ENCODE assay signal across 2 cellular contexts in the genomic region with DNA sequence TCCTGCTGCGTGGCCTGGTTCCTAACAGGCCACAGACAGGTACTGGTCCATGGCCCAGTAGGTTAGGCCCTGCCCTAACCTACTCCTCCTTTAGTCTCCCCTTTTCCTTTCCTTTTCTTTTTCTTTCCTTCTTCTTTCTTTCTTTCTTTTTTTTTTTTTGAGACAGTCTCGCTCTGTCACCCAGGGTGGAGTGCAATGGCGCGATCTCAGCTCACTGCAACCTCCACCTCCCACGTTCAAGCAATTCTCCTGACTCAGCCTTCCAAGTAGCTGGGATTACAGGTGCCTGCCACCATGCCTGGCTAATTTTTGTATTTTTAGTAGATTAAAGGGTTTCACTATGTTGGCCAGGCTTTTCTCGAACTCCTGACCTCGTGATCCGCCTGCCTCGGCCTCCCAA.
TF ChIP-seq lines count a peak whose summit lies in the region.

No MANE protein-coding gene starts in this region.

TF ChIP-seq in HEK293, 187 proteins besides CTCF, POLR2A, EP300 and RAD21:
- TF ChIP-seq EGR2 (tag by site-specific recombination; IDR thresholded peaks at IDR 0.05; ENCODE audit: low read depth) (peak; percentile 39), PRDM10 (tag by site-specific recombination; IDR thresholded peaks at IDR 0.05) (0 out of 2 replicates have a peak, but pooled peaks have one; percentile 23), ZFHX2 (tag by site-specific recombination; conservative IDR thresholded peaks at IDR 0.05) (peak; percentile 33)

TF ChIP-seq in K562, 482 proteins besides CTCF, POLR2A, EP300 and RAD21:
- TF ChIP-seq CC2D1A (IDR thresholded peaks at IDR 0.05) (0 out of 2 replicates have a peak, but pooled peaks have one; percentile 22), ARNT (IDR thresholded peaks at IDR 0.05) (peak in 1 of 2 experiments; percentile 41; a peak in 1 of 4 replicates), C11orf30 (IDR thresholded peaks at IDR 0.05; ENCODE audit: low read depth) (peak; percentile 74; the same call in 1 of the 2 replicates), EGR1 (conservative IDR thresholded peaks at IDR 0.05) (peak; percentile 59; the same call in 1 of the 2 replicates), DPF2 (IDR thresholded peaks at IDR 0.05) (peak; percentile 66), SMARCE1 (IDR thresholded peaks at IDR 0.05) (0 out of 2 replicates have a peak, but pooled peaks have one; percentile 46), HDAC2 (IDR thresholded peaks at IDR 0.05) (0 out of 2 replicates have a peak, but pooled peaks have one; percentile 23), BCOR (IDR thresholded peaks at IDR 0.05) (0 out of 2 replicates have a peak, but pooled peaks have one; percentile 9), SRF (CRISPR knock-in tag; IDR thresholded peaks at IDR 0.05) (0 out of 4 replicates have a peak, but pooled peaks of 1 of the 2 experiments have one; percentile 15), ZNF316 (IDR thresholded peaks at IDR 0.05) (peak; percentile 88), LARP7 (IDR thresholded peaks at IDR 0.05) (0 out of 2 replicates have a peak, but pooled peaks have one; percentile 27), HLTF (IDR thresholded peaks at IDR 0.05) (0 out of 2 replicates have a peak, but pooled peaks have one; percentile 63), SMARCA5 (IDR thresholded peaks at IDR 0.05) (0 out of 2 replicates have a peak, but pooled peaks have one; percentile 30), MTA1 (IDR thresholded peaks at IDR 0.05; ENCODE audit: borderline replicate concordance) (peak; percentile 23; the same call in 1 of the 2 replicates), ARHGAP35 (IDR thresholded peaks at IDR 0.05; ENCODE audit: partially characterized antibody) (peak; percentile 11), SMARCA4 (IDR thresholded peaks at IDR 0.05) (peak; percentile 59), MIER1 (IDR thresholded peaks at IDR 0.05; ENCODE audit: low read depth) (0 out of 2 replicates have a peak, but pooled peaks have one; percentile 31), HDAC1 (IDR thresholded peaks at IDR 0.05) (0 out of 4 replicates have a peak, but pooled peaks of 1 of the 2 experiments have one; percentile 60)
- TF ChIP-seq, protein P1, sequence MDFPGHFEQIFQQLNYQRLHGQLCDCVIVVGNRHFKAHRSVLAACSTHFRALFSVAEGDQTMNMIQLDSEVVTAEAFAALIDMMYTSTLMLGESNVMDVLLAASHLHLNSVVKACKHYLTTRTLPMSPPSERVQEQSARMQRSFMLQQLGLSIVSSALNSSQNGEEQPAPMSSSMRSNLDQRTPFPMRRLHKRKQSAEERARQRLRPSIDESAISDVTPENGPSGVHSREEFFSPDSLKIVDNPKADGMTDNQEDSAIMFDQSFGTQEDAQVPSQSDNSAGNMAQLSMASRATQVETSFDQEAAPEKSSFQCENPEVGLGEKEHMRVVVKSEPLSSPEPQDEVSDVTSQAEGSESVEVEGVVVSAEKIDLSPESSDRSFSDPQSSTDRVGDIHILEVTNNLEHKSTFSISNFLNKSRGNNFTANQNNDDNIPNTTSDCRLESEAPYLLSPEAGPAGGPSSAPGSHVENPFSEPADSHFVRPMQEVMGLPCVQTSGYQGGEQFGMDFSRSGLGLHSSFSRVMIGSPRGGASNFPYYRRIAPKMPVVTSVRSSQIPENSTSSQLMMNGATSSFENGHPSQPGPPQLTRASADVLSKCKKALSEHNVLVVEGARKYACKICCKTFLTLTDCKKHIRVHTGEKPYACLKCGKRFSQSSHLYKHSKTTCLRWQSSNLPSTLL (IDR thresholded peaks at IDR 0.05) = 0 out of 2 replicates have a peak, but pooled peaks have one; percentile 24
- TF ChIP-seq, protein P2, sequence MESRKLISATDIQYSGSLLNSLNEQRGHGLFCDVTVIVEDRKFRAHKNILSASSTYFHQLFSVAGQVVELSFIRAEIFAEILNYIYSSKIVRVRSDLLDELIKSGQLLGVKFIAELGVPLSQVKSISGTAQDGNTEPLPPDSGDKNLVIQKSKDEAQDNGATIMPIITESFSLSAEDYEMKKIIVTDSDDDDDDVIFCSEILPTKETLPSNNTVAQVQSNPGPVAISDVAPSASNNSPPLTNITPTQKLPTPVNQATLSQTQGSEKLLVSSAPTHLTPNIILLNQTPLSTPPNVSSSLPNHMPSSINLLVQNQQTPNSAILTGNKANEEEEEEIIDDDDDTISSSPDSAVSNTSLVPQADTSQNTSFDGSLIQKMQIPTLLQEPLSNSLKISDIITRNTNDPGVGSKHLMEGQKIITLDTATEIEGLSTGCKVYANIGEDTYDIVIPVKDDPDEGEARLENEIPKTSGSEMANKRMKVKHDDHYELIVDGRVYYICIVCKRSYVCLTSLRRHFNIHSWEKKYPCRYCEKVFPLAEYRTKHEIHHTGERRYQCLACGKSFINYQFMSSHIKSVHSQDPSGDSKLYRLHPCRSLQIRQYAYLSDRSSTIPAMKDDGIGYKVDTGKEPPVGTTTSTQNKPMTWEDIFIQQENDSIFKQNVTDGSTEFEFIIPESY (CRISPR knock-in tag; IDR thresholded peaks at IDR 0.05) = peak; percentile 8; the same call in 1 of the 2 replicates
- TF ChIP-seq, protein P3, sequence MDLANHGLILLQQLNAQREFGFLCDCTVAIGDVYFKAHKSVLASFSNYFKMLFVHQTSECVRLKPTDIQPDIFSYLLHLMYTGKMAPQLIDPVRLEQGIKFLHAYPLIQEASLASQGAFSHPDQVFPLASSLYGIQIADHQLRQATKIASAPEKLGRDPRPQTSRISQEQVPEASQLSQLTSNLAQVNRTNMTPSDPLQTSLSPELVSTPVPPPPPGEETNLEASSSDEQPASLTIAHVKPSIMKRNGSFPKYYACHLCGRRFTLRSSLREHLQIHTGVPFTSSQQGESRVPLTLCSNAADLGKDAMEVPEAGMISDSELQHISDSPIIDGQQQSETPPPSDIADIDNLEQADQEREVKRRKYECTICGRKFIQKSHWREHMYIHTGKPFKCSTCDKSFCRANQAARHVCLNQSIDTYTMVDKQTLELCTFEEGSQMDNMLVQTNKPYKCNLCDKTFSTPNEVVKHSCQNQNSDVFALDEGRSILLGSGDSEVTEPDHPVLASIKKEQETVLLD (IDR thresholded peaks at IDR 0.05) = 0 out of 2 replicates have a peak, but pooled peaks have one; percentile 34
